ENCODE assay signal across 1 cellular context in the genomic region with DNA sequence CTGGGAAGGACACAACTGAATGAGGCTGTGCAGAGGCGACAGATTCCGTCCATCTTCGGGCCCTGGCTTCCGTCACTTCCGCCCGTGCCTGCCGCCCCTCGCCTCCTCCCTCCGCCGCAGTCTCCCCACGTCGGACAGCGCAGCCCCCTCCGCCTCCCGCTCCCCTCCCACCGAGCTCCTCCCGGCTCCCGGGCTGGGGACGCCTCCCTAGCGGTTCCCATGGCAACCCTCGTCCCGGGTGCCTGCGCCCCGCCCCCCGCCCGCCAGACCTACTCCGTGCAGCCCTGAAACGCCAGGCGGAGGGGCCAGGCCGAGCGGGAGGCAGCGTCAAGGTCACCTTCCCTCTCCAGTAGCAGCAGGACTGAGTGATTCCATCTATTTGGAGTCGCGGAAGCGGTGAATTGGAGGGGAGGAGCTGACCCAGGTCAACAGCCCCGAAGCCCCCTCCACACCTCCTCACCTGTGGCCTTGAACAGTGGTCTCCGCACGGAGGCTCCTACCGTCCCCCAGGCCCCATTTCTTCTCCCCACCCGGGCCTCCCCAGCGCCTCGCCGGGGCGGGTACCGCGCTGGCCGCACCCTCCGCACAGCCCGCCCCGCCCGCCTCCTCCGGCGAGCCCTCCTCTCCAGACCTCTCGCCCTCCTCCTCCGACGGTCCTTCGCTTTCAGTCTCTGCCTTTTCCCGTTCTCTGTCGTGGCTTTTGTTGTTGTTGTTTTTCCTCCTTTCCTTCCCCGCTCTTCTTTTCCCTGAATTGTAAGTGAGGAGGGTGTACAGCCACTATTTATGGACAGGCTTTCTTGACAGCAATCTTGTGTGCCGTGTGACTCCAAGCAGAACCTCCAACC.
TF ChIP-seq lines count a peak whose summit lies in the region.

No MANE protein-coding gene starts in this region.

TF ChIP-seq in HepG2, 621 proteins besides CTCF, POLR2A, EP300 and RAD21 (continued from another document and continues in another):
- TF ChIP-seq, protein P1, sequence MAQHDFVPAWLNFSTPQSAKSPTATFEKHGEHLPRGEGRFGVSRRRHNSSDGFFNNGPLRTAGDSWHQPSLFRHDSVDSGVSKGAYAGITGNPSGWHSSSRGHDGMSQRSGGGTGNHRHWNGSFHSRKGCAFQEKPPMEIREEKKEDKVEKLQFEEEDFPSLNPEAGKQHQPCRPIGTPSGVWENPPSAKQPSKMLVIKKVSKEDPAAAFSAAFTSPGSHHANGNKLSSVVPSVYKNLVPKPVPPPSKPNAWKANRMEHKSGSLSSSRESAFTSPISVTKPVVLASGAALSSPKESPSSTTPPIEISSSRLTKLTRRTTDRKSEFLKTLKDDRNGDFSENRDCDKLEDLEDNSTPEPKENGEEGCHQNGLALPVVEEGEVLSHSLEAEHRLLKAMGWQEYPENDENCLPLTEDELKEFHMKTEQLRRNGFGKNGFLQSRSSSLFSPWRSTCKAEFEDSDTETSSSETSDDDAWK (CRISPR knock-in tag; IDR thresholded peaks at IDR 0.05), result no peak
- TF ChIP-seq ZNF746 (CRISPR knock-in tag; IDR thresholded peaks at IDR 0.05) (peak; percentile 99), NFIB (CRISPR knock-in tag; IDR thresholded peaks at IDR 0.05; ENCODE audit: borderline replicate concordance) (no peak), MEF2D (CRISPR knock-in tag; IDR thresholded peaks at IDR 0.05) (peak; percentile 89), MBD4 (IDR thresholded peaks at IDR 0.05; ENCODE audit: borderline replicate concordance, low read length) (no peak), SMYD3 (CRISPR knock-in tag; IDR thresholded peaks at IDR 0.05) (peak; percentile 98; the same call in 1 of the 2 replicates), ZSCAN21 (CRISPR knock-in tag; IDR thresholded peaks at IDR 0.05; ENCODE audit: borderline replicate concordance) (peak; percentile 95; the same call in 1 of the 2 replicates), SOX6 (IDR thresholded peaks at IDR 0.05) (no peak), SOX6 (CRISPR knock-in tag; IDR thresholded peaks at IDR 0.05) (peak; percentile 96), ZNF367 (CRISPR knock-in tag; IDR thresholded peaks at IDR 0.05; ENCODE audit: borderline replicate concordance) (0 out of 2 replicates have a peak, but pooled peaks have one; percentile 30), ZNF337 (CRISPR knock-in tag; IDR thresholded peaks at IDR 0.05; ENCODE audit: borderline replicate concordance, low read depth) (no peak), REXO4 (CRISPR knock-in tag; IDR thresholded peaks at IDR 0.05; ENCODE audit: borderline replicate concordance) (no peak), ZNF496 (CRISPR knock-in tag; IDR thresholded peaks at IDR 0.05; ENCODE audit: insufficient replicate concordance) (no peak), ZNF138 (CRISPR knock-in tag; IDR thresholded peaks at IDR 0.05; ENCODE audit: low read depth) (peak; percentile 86; the same call in 1 of the 2 replicates), KLF15 (CRISPR knock-in tag; IDR thresholded peaks at IDR 0.05; ENCODE audit: borderline replicate concordance) (no peak), ZNF678 (CRISPR knock-in tag; IDR thresholded peaks at IDR 0.05) (peak; percentile 70), ZMYM4 (CRISPR knock-in tag; IDR thresholded peaks at IDR 0.05) (peak; percentile 97), SOX13 (IDR thresholded peaks at IDR 0.05) (peak; percentile 48; the same call in 1 of the 2 replicates), SOX13 (CRISPR knock-in tag; conservative IDR thresholded peaks at IDR 0.05 in 1 of 2, IDR thresholded peaks at IDR 0.05 in 1 of 2) (peak in 1 of 2 experiments; percentile 91; a peak in 2 of 4 replicates), ZNF530 (CRISPR knock-in tag; IDR thresholded peaks at IDR 0.05; ENCODE audit: low read depth) (no peak), SP2 (CRISPR knock-in tag; IDR thresholded peaks at IDR 0.05) (peak; percentile 73), ZNF431 (CRISPR knock-in tag; IDR thresholded peaks at IDR 0.05; ENCODE audit: borderline replicate concordance, low read depth) (peak; percentile 97), ZNF839 (CRISPR knock-in tag; IDR thresholded peaks at IDR 0.05; ENCODE audit: borderline replicate concordance) (0 out of 2 replicates have a peak, but pooled peaks have one; percentile 50), IRF2 (CRISPR knock-in tag; IDR thresholded peaks at IDR 0.05) (peak; percentile 99), HCFC1 (IDR thresholded peaks at IDR 0.05; ENCODE audit: low read depth, low read length) (peak; percentile 32; the same call in 1 of the 2 replicates), ZNF10 (CRISPR knock-in tag; IDR thresholded peaks at IDR 0.05; ENCODE audit: borderline replicate concordance, low read depth) (no peak), SRF (IDR thresholded peaks at IDR 0.05; ENCODE audit: low read depth, low read length) (no peak), RARG (CRISPR knock-in tag; IDR thresholded peaks at IDR 0.05; ENCODE audit: low read depth) (no peak), RBFOX2 (IDR thresholded peaks at IDR 0.05; ENCODE audit: low read depth, low read length) (peak; percentile 95), ZNF317 (CRISPR knock-in tag; IDR thresholded peaks at IDR 0.05) (peak; percentile 93; the same call in 1 of the 2 replicates), MXD4 (CRISPR knock-in tag; IDR thresholded peaks at IDR 0.05) (peak; percentile 97)
- TF ChIP-seq, protein P2, sequence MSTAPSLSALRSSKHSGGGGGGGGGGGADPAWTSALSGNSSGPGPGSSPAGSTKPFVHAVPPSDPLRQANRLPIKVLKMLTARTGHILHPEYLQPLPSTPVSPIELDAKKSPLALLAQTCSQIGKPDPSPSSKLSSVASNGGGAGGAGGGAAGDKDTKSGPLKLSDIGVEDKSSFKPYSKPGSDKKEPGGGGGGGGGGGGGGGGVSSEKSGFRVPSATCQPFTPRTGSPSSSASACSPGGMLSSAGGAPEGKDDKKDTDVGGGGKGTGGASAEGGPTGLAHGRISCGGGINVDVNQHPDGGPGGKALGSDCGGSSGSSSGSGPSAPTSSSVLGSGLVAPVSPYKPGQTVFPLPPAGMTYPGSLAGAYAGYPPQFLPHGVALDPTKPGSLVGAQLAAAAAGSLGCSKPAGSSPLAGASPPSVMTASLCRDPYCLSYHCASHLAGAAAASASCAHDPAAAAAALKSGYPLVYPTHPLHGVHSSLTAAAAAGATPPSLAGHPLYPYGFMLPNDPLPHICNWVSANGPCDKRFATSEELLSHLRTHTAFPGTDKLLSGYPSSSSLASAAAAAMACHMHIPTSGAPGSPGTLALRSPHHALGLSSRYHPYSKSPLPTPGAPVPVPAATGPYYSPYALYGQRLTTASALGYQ (CRISPR knock-in tag; IDR thresholded peaks at IDR 0.05), result peak; percentile 93
- TF ChIP-seq, protein P3, sequence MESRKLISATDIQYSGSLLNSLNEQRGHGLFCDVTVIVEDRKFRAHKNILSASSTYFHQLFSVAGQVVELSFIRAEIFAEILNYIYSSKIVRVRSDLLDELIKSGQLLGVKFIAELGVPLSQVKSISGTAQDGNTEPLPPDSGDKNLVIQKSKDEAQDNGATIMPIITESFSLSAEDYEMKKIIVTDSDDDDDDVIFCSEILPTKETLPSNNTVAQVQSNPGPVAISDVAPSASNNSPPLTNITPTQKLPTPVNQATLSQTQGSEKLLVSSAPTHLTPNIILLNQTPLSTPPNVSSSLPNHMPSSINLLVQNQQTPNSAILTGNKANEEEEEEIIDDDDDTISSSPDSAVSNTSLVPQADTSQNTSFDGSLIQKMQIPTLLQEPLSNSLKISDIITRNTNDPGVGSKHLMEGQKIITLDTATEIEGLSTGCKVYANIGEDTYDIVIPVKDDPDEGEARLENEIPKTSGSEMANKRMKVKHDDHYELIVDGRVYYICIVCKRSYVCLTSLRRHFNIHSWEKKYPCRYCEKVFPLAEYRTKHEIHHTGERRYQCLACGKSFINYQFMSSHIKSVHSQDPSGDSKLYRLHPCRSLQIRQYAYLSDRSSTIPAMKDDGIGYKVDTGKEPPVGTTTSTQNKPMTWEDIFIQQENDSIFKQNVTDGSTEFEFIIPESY (CRISPR knock-in tag; IDR thresholded peaks at IDR 0.05), result peak; percentile 73
- TF ChIP-seq, protein P4, sequence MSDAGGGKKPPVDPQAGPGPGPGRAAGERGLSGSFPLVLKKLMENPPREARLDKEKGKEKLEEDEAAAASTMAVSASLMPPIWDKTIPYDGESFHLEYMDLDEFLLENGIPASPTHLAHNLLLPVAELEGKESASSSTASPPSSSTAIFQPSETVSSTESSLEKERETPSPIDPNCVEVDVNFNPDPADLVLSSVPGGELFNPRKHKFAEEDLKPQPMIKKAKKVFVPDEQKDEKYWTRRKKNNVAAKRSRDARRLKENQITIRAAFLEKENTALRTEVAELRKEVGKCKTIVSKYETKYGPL (CRISPR knock-in tag; IDR thresholded peaks at IDR 0.05), result no peak
- TF ChIP-seq, protein P5, sequence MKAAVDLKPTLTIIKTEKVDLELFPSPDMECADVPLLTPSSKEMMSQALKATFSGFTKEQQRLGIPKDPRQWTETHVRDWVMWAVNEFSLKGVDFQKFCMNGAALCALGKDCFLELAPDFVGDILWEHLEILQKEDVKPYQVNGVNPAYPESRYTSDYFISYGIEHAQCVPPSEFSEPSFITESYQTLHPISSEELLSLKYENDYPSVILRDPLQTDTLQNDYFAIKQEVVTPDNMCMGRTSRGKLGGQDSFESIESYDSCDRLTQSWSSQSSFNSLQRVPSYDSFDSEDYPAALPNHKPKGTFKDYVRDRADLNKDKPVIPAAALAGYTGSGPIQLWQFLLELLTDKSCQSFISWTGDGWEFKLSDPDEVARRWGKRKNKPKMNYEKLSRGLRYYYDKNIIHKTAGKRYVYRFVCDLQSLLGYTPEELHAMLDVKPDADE (CRISPR knock-in tag; IDR thresholded peaks at IDR 0.05), result peak; percentile 95
- TF ChIP-seq, protein P6, sequence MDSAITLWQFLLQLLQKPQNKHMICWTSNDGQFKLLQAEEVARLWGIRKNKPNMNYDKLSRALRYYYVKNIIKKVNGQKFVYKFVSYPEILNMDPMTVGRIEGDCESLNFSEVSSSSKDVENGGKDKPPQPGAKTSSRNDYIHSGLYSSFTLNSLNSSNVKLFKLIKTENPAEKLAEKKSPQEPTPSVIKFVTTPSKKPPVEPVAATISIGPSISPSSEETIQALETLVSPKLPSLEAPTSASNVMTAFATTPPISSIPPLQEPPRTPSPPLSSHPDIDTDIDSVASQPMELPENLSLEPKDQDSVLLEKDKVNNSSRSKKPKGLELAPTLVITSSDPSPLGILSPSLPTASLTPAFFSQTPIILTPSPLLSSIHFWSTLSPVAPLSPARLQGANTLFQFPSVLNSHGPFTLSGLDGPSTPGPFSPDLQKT (CRISPR knock-in tag; IDR thresholded peaks at IDR 0.05; ENCODE audit: borderline replicate concordance), result no peak
- TF ChIP-seq, protein P7, sequence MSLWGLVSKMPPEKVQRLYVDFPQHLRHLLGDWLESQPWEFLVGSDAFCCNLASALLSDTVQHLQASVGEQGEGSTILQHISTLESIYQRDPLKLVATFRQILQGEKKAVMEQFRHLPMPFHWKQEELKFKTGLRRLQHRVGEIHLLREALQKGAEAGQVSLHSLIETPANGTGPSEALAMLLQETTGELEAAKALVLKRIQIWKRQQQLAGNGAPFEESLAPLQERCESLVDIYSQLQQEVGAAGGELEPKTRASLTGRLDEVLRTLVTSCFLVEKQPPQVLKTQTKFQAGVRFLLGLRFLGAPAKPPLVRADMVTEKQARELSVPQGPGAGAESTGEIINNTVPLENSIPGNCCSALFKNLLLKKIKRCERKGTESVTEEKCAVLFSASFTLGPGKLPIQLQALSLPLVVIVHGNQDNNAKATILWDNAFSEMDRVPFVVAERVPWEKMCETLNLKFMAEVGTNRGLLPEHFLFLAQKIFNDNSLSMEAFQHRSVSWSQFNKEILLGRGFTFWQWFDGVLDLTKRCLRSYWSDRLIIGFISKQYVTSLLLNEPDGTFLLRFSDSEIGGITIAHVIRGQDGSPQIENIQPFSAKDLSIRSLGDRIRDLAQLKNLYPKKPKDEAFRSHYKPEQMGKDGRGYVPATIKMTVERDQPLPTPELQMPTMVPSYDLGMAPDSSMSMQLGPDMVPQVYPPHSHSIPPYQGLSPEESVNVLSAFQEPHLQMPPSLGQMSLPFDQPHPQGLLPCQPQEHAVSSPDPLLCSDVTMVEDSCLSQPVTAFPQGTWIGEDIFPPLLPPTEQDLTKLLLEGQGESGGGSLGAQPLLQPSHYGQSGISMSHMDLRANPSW (CRISPR knock-in tag; IDR thresholded peaks at IDR 0.05; ENCODE audit: borderline replicate concordance), result no peak; the same call in 1 of the 2 replicates
- TF ChIP-seq, protein P8, sequence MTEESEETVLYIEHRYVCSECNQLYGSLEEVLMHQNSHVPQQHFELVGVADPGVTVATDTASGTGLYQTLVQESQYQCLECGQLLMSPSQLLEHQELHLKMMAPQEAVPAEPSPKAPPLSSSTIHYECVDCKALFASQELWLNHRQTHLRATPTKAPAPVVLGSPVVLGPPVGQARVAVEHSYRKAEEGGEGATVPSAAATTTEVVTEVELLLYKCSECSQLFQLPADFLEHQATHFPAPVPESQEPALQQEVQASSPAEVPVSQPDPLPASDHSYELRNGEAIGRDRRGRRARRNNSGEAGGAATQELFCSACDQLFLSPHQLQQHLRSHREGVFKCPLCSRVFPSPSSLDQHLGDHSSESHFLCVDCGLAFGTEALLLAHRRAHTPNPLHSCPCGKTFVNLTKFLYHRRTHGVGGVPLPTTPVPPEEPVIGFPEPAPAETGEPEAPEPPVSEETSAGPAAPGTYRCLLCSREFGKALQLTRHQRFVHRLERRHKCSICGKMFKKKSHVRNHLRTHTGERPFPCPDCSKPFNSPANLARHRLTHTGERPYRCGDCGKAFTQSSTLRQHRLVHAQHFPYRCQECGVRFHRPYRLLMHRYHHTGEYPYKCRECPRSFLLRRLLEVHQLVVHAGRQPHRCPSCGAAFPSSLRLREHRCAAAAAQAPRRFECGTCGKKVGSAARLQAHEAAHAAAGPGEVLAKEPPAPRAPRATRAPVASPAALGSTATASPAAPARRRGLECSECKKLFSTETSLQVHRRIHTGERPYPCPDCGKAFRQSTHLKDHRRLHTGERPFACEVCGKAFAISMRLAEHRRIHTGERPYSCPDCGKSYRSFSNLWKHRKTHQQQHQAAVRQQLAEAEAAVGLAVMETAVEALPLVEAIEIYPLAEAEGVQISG (CRISPR knock-in tag; IDR thresholded peaks at IDR 0.05), result peak; percentile 91
- TF ChIP-seq, protein P9, sequence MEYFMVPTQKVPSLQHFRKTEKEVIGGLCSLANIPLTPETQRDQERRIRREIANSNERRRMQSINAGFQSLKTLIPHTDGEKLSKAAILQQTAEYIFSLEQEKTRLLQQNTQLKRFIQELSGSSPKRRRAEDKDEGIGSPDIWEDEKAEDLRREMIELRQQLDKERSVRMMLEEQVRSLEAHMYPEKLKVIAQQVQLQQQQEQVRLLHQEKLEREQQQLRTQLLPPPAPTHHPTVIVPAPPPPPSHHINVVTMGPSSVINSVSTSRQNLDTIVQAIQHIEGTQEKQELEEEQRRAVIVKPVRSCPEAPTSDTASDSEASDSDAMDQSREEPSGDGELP (IDR thresholded peaks at IDR 0.05; ENCODE audit: borderline replicate concordance, low read depth), result peak; percentile 88
- TF ChIP-seq, protein P10, sequence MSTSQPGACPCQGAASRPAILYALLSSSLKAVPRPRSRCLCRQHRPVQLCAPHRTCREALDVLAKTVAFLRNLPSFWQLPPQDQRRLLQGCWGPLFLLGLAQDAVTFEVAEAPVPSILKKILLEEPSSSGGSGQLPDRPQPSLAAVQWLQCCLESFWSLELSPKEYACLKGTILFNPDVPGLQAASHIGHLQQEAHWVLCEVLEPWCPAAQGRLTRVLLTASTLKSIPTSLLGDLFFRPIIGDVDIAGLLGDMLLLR (CRISPR knock-in tag; IDR thresholded peaks at IDR 0.05), result 0 out of 2 replicates have a peak, but pooled peaks have one; percentile 36
